7 cellular contexts compared by ENCODE assay signal in the genomic region with DNA sequence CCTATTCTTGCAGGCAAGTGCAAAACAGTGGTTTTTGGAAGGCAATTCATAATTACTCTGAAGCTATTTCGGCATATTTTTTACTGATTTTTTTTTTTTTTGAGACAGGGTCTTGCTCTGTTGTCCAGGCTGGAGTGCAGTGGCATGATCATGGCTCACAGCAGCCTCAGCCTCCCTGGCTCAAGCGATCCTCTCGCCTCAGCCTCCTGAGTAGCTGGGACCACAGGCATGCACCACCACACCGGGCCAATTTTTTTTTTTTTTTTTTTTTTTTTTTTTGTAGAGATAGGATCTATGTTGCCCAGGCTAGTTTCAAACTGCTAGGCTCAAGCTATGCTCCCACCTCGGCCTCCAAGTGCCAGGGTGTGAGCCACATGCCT. TPM values are rescaled to one million over a fixed set of nuclear protein-coding genes. Genes with fewer than 3 reads are reported as not detected.
DNase-seq lines count a peak whose midpoint lies in the region; ATAC-seq and TF ChIP-seq lines count a peak whose summit lies in the region.
"Not testable (repeated sequence)": the region's sequence is repeated elsewhere in the genome, so short reads cannot be mapped to it uniquely, and the experiment has no call there.

No MANE protein-coding gene starts in this region.

- H3K36me3 Mint-ChIP-seq in activated CD8-positive, alpha-beta T cell treated with anti-CD3 and anti-CD28 coated beads for 36 hours (ENCODE audit: low read depth) = peaks cover 21% of the 10 kb centered on the region

- dilution Hi-C loops in mammary epithelial cell (cut with HindIII; ENCODE audit: low sequenced_read_pairs) = not testable (repeated sequence)

- ATAC-seq in activated CD8-positive, alpha-beta T cell treated with anti-CD3 and anti-CD28 coated beads for 36 hours; foreskin keratinocyte: not testable (repeated sequence)

- peak overlapping the region; percentile 69 for H2AFZ ChIP-seq in GM23248
- not testable (repeated sequence) for H2AFZ ChIP-seq in OCI-LY1 (ENCODE audit: low read length)
- H2AFZ ChIP-seq in mammary epithelial cell (ENCODE audit: low read depth, low read length) = peak overlapping the region; percentile 89

- H3K27ac ChIP-seq in GM23248 = peak overlapping the region; percentile 78
- peak overlapping the region; percentile 77 for H3K27ac ChIP-seq in OCI-LY1 (ENCODE audit: low read depth, low read length, poor library complexity, severe bottlenecking)
- H3K27ac ChIP-seq in mammary epithelial cell (ENCODE audit: insufficient read depth, low read depth, low read length) = peak overlapping the region; percentile 53
- H3K27ac ChIP-seq in foreskin keratinocyte = peak overlapping the region; percentile 39
- not testable (repeated sequence) for H3K27ac ChIP-seq in mucosa of rectum (ENCODE audit: low read depth in 2 of 2, low read length in 2 of 2)

- peak overlapping the region; percentile 91 for H3K27ac Mint-ChIP-seq in activated CD8-positive, alpha-beta T cell treated with anti-CD3 and anti-CD28 coated beads for 36 hours

- H3K9ac ChIP-seq in GM23248 = peak overlapping the region; percentile 88
- H3K9ac ChIP-seq in OCI-LY1 (ENCODE audit: low read length) = peak overlapping the region; percentile 65
- peak overlapping the region; percentile 60 for H3K9ac ChIP-seq in mammary epithelial cell (ENCODE audit: insufficient read depth, low read length)
- peak overlapping the region; percentile 76 to 91 for H3K9ac ChIP-seq in mucosa of rectum (ENCODE audit: low read depth in 1 of 2, low read length in 2 of 2)

- WGBS in GM23248 (ENCODE audit: low coverage in 1 of 2, low lambda C conversion rate in 2 of 2, missing lambda C conversion rate in 2 of 2), 2 experiments = 66 to 73% methylated on average over 5 of the region's 5 CpGs
- WGBS in mammary epithelial cell (ENCODE audit: low coverage, missing lambda C conversion rate) = 68% methylated on average over 4 of the region's 5 CpGs

- in situ Hi-C loops in GM23248 (cut with MboI); mammary epithelial cell (cut with MboI; ENCODE audit: low sequenced_read_pairs in 2 of 2): not testable (repeated sequence)

- H3K36me3 ChIP-seq in GM23248 (ENCODE audit: low read depth) = 0 out of 2 replicates have a peak, but pooled peaks cover 12% of the 10 kb centered on the region
- H3K36me3 ChIP-seq in OCI-LY1 (ENCODE audit: insufficient read depth, low read length) = peaks cover 37% of the 10 kb centered on the region; the same call in 1 of the 2 replicates
- not testable (repeated sequence) for H3K36me3 ChIP-seq in mammary epithelial cell (ENCODE audit: insufficient read depth, low read length)
- peaks cover 17 to 23% of the 10 kb centered on the region in 2 donors for H3K36me3 ChIP-seq in mucosa of rectum (ENCODE audit: control insufficient read depth in 2 of 2, insufficient read depth in 2 of 2, low read length in 2 of 2)

- H3K27me3 ChIP-seq in GM23248 (replicated peaks; ENCODE audit: insufficient read depth); OCI-LY1 (ENCODE audit: insufficient read depth, low read length); mammary epithelial cell (ENCODE audit: insufficient read depth, low read length); foreskin keratinocyte; mucosa of rectum (ENCODE audit: control insufficient read depth in 2 of 2, insufficient read depth in 2 of 2, low read length in 2 of 2): not testable (repeated sequence)

- H3K4me3 Mint-ChIP-seq in activated CD8-positive, alpha-beta T cell treated with anti-CD3 and anti-CD28 coated beads for 36 hours = peak overlapping the region; percentile 73

- H3K27me3 Mint-ChIP-seq in activated CD8-positive, alpha-beta T cell treated with anti-CD3 and anti-CD28 coated beads for 36 hours = not testable (repeated sequence)

- not testable (repeated sequence) for H3K9me3 ChIP-seq in GM23248 (ENCODE audit: low read depth); OCI-LY1 (ENCODE audit: low read length); mammary epithelial cell (replicated peaks; ENCODE audit: insufficient read depth, low read length); mucosa of rectum (ENCODE audit: control insufficient read depth in 2 of 2, low read length in 2 of 2)

- H3K4me3 ChIP-seq in GM23248 (peak overlapping the region; percentile 80), OCI-LY1 (ENCODE audit: low read depth, low read length, poor library complexity, severe bottlenecking) (peak overlapping the region; percentile 97), mammary epithelial cell (replicated peaks in 1 of 3; ENCODE audit: insufficient read depth in 1 of 3, low read depth in 2 of 3, low read length in 3 of 3) (peak overlapping the region; percentile 82 to 99 (median 89)), mucosa of rectum (ENCODE audit: low read length in 2 of 2) (peak overlapping the region; percentile 89 to 96), skeletal muscle cell (ENCODE audit: low read depth, low read length) (peak overlapping the region; percentile 85)

- CTCF ChIA-PET in activated CD8-positive, alpha-beta T cell treated with anti-CD3 and anti-CD28 coated beads for 36 hours (lab: Charles Lee) = interaction anchor here (0.8 to 3.7 kb wide), 13 partner anchors 8 to 237 kb away, joined by 3 to 14 read pairs (median 5); no protein-coding TSS in a partner anchor
- CTCF ChIA-PET in mammary epithelial cell (lab: Charles Lee; ENCODE audit: low non-redundant PET) = not testable (repeated sequence)

- not testable (repeated sequence) for BruUV-seq in mammary epithelial cell (replicated peaks; lab: Mats Ljungman, UMichigan)

- H3K4me1 ChIP-seq in GM23248 (ENCODE audit: insufficient read depth) = peaks cover 39% of the 10 kb centered on the region
- peaks cover 34% of the 10 kb centered on the region for H3K4me1 ChIP-seq in OCI-LY1 (ENCODE audit: insufficient read depth, low read length, severe bottlenecking)
- H3K4me1 ChIP-seq in mammary epithelial cell (ENCODE audit: insufficient read depth, low read length) = peaks cover 20% of the 10 kb centered on the region
- peaks cover 16% of the 10 kb centered on the region for H3K4me1 ChIP-seq in foreskin keratinocyte
- H3K4me1 ChIP-seq in mucosa of rectum (ENCODE audit: control insufficient read depth in 2 of 2, insufficient read depth in 2 of 2, low read length in 2 of 2) = not testable (repeated sequence)

- H3K4me2 ChIP-seq in GM23248 (ENCODE audit: unreplicated experiment) (peak overlapping the region; percentile 76), OCI-LY1 (ENCODE audit: low read length) (peak overlapping the region; percentile 83), mammary epithelial cell (ENCODE audit: insufficient read depth, low read depth, low read length) (peak overlapping the region; percentile 84)

- H3K79me2 ChIP-seq in GM23248 (ENCODE audit: insufficient read depth) = peaks cover 37% of the 10 kb centered on the region
- H3K79me2 ChIP-seq in OCI-LY1 (ENCODE audit: insufficient read depth, low read length) = peaks cover 28% of the 10 kb centered on the region
- H3K79me2 ChIP-seq in mammary epithelial cell (ENCODE audit: insufficient read depth, low read length) = peaks cover 34% of the 10 kb centered on the region

- H3K9me2 ChIP-seq in GM23248 (ENCODE audit: insufficient read depth); OCI-LY1 (ENCODE audit: low read depth, low read length): not testable (repeated sequence)

- intact Hi-C loops in activated CD8-positive, alpha-beta T cell treated with anti-CD3 and anti-CD28 coated beads for 36 hours (cut with micrococcal nuclease); mammary epithelial cell (cut with micrococcal nuclease): not testable (repeated sequence)

- H3F3A ChIP-seq in GM23248 (ENCODE audit: insufficient read depth) = peaks cover 48% of the 10 kb centered on the region
- H3F3A ChIP-seq in OCI-LY1 (ENCODE audit: insufficient read depth, low read length) = peaks cover 11% of the 10 kb centered on the region; the same call in 1 of the 2 replicates

- not testable (repeated sequence) for DNase-seq in GM23248; activated CD8-positive, alpha-beta T cell treated with anti-CD3 and anti-CD28 coated beads for 36 hours; mammary epithelial cell; foreskin keratinocyte; skeletal muscle cell (ENCODE audit: low read depth)

- POLR2A ChIA-PET in activated CD8-positive, alpha-beta T cell treated with anti-CD3 and anti-CD28 coated beads for 36 hours (lab: Charles Lee) = interaction anchor here (0.8 to 1.4 kb wide), 5 partner anchors 9 to 30 kb away, joined by 3 to 7 read pairs (median 4); no protein-coding TSS in a partner anchor

- H4K20me1 ChIP-seq in GM23248 (ENCODE audit: insufficient read depth); OCI-LY1 (ENCODE audit: insufficient read depth, low read length); mammary epithelial cell (ENCODE audit: insufficient read depth, low read length): not testable (repeated sequence)

- TF ChIP-seq CTCF in OCI-LY1 (IDR thresholded peaks at IDR 0.05; ENCODE audit: low read length); activated CD8-positive, alpha-beta T cell treated with anti-CD3 and anti-CD28 coated beads for 36 hours (IDR thresholded peaks at IDR 0.05); mammary epithelial cell (conservative IDR thresholded peaks at IDR 0.05 in 1 of 2, IDR thresholded peaks at IDR 0.05 in 1 of 2; ENCODE audit: extremely low read depth in 1 of 2, insufficient read depth in 1 of 2, low read depth in 1 of 2, low read length in 2 of 2); foreskin keratinocyte (conservative IDR thresholded peaks at IDR 0.05): not testable (repeated sequence)

- H3K4me1 Mint-ChIP-seq in activated CD8-positive, alpha-beta T cell treated with anti-CD3 and anti-CD28 coated beads for 36 hours (ENCODE audit: low read depth) = peaks cover 29% of the 10 kb centered on the region

- H3K9me3 Mint-ChIP-seq in activated CD8-positive, alpha-beta T cell treated with anti-CD3 and anti-CD28 coated beads for 36 hours = not testable (repeated sequence)

RNA-seq across cellular contexts. Expression of a gene that starts 0.8 kb away (rescaled TPM):
- 5.6 TPM in 2 replicates for total RNA-seq in GM23248 (2014; rRNA removed; shearing (Covaris generic))
- polyA plus RNA-seq in GM23248 (2016; fragmentation: Nextera tagmentation; extraction: Ambion mirVana) (12.1 and 13.1 TPM in 2 replicates), mammary epithelial cell (8.0 TPM), foreskin keratinocyte (2.9 TPM in 2 replicates)
- total RNA-seq in activated CD8-positive, alpha-beta T cell treated with anti-CD3 and anti-CD28 coated beads for 36 hours = 10 to 100 TPM; 35.4 to 43.1 TPM
- total RNA-seq in mammary epithelial cell (10 to 100 TPM; 22.6 to 23.0 TPM), foreskin keratinocyte (12.3 TPM in 2 replicates)
- 38.9 TPM for polyA minus RNA-seq in mammary epithelial cell

RNA-seq across cellular contexts. Expression of a gene that starts 33.2 kb away (rescaled TPM):
- 26.7 and 34.7 TPM in 2 replicates for total RNA-seq in GM23248 (2014; rRNA removed; shearing (Covaris generic))
- polyA plus RNA-seq in GM23248 (2016; fragmentation: Nextera tagmentation; extraction: Ambion mirVana) = 23.5 and 26.1 TPM in 2 replicates
- 10 to 100 TPM; 33.1 to 34.5 TPM for total RNA-seq in activated CD8-positive, alpha-beta T cell treated with anti-CD3 and anti-CD28 coated beads for 36 hours
- 10 to 100 TPM; 22.2 to 31.2 TPM for total RNA-seq in mammary epithelial cell
- polyA plus RNA-seq in mammary epithelial cell = 13.5 TPM
- polyA minus RNA-seq in mammary epithelial cell = 10.4 TPM
- 29.6 and 30.5 TPM in 2 replicates for total RNA-seq in foreskin keratinocyte
- polyA plus RNA-seq in foreskin keratinocyte = 13.0 and 14.9 TPM in 2 replicates
